In genomic region chr6:31299947-31300346, GRCh38 we compare ENCODE assay signal across 22 cellular contexts. TPM values are rescaled to one million over a fixed set of nuclear protein-coding genes. Genes with fewer than 3 reads are reported as not detected.
DNase-seq lines count a peak whose midpoint lies in the region; ATAC-seq, FAIRE-seq and TF ChIP-seq lines count a peak whose summit lies in the region.
"Had no signal": no experiment of that assay in that cellular context is flagged by ENCODE, and none has a peak within 500 bp of the region (broad histone marks: within the 10 kb centered on the region; RNA-seq: fewer than 3 reads in every experiment).

No MANE protein-coding gene starts in this region.

- peak overlapping the region; percentile 36 for H3K4me2 ChIP-seq in HepG2 (ENCODE audit: low read depth, low read length)
- H3K4me2 ChIP-seq: A549; BLaER1 treated with 17β-estradiol and CSF1 and Interleukin-3, amounts not matched to agents 10 nM and 100 nM had no signal

- POLR2A ChIA-PET in HepG2 (lab: Yijun Ruan, JAX): interaction anchor here (1.3 to 1.4 kb wide), 2 partner anchors 94 to 103 kb away, joined by 3 read pairs; no protein-coding TSS in a partner anchor

- intact Hi-C loops in HepG2 (cut with micrococcal nuclease; ENCODE audit: unreplicated experiment) (no loop called here), right lobe of liver (cut with DNase I) (no loop called here)

- in situ Hi-C loops in HepG2 (cut with HindIII; ENCODE audit: extremely low pct_ligation_motif_present, low pct_unique_long_range_greater_than_20kb): no loop called here

- FAIRE-seq in HepG2 (lab: Jason Lieb, UNC) (peak; percentile 67), RCC 7860 (lab: Jason Lieb, UNC) (peak; percentile 58)
- FAIRE-seq: A549, D721Med, G401.6, GM12891 had no signal

- 2% methylated on average over 3 of the region's 3 CpGs for WGBS in HepG2 (ENCODE audit: low lambda C conversion rate)
- WGBS in right lobe of liver (ENCODE audit: insufficient coverage, low coverage, low lambda C conversion rate, missing lambda C conversion rate): 59% methylated on average over 3 of the region's 3 CpGs

- TF ChIP-seq POLR2A in HepG2 (IDR thresholded peaks at IDR 0.05; ENCODE audit: insufficient read depth in 1 of 2, low read depth in 2 of 2, low read length in 2 of 2): no peak
- no peak for TF ChIP-seq POLR2A in right lobe of liver (IDR thresholded peaks at IDR 0.05)

- H4K20me1 ChIP-seq in HepG2 (ENCODE audit: insufficient read depth, low read length): no peaks in the 10 kb centered on the region
- H4K20me1 ChIP-seq: BLaER1 treated with 17β-estradiol and CSF1 and Interleukin-3, amounts not matched to agents 10 nM and 100 nM had no signal

- H3K27me3 ChIP-seq in HepG2 (ENCODE audit: control insufficient read depth in 1 of 2, insufficient read depth in 2 of 2, low read length in 2 of 2): no peaks in the 10 kb centered on the region; a peak in 1 of 5 replicates
- no peaks in the 10 kb centered on the region for H3K27me3 ChIP-seq in right lobe of liver
- H3K27me3 ChIP-seq: BLaER1 treated with 17β-estradiol and CSF1 and Interleukin-3, amounts not matched to agents 10 nM and 100 nM had no signal

- H3K4me1 ChIP-seq in HepG2 (ENCODE audit: insufficient read depth, low read length): peaks cover 14% of the 10 kb centered on the region
- no peaks in the 10 kb centered on the region for H3K4me1 ChIP-seq in right lobe of liver
- H3K4me1 ChIP-seq: A549; BLaER1 treated with 17β-estradiol and CSF1 and Interleukin-3, amounts not matched to agents 10 nM and 100 nM; Caco-2 had no signal

- ATAC-seq in HepG2: peak; percentile 81
- ATAC-seq in right lobe of liver: no peak
- ATAC-seq in GM18907 (IDR thresholded peaks at IDR 0.05; ENCODE audit: unreplicated experiment): no peak
- ATAC-seq: A549; CD8-positive, alpha-beta T cell had no signal

- H3K79me2 ChIP-seq in HepG2 (ENCODE audit: insufficient read depth, low read length): no peaks in the 10 kb centered on the region

- H3K9ac ChIP-seq in HepG2 (ENCODE audit: insufficient read depth, low read depth, low read length): no peak overlapping the region
- H3K9ac ChIP-seq: BLaER1 treated with 17β-estradiol and CSF1 and Interleukin-3, amounts not matched to agents 10 nM and 100 nM had no signal

- no peak for TF ChIP-seq RAD21 in HepG2 (CRISPR knock-in tag; IDR thresholded peaks at IDR 0.05)

- DNase-seq in HepG2 (ENCODE audit: low spot score) (peak; percentile 51), right lobe of liver (no peak), RCC 7860 (ENCODE audit: low spot score) (peak; percentile 16), kidney tubule cell (ENCODE audit: low spot score) (peak; percentile 20), renal cortical epithelial cell (ENCODE audit: low read depth) (peak; percentile 71), SW 1271 (lab: John Stamatoyannopoulos, UW) (no peak)
- DNase-seq in activated CD4-positive, alpha-beta T cell treated with anti-CD3 and anti-CD28 coated beads, Interleukin-2, amount 50 U/mL, for 4 hours: no peak
- DNase-seq: AML-193; Caco-2; Calu3; CD4-positive, alpha-beta T cell; CD8-positive, alpha-beta T cell; DMS79 treated with DMSO at 0.1 percent for 48 hours; GF-D8 had no signal

- H3K4me3 ChIP-seq in HepG2 (replicated peaks in 1 of 3; ENCODE audit: insufficient read depth in 1 of 3, low read depth in 2 of 3, low read length in 3 of 3): no peak overlapping the region
- no peak overlapping the region for H3K4me3 ChIP-seq in right lobe of liver
- H3K4me3 ChIP-seq: A549; BLaER1 treated with 17β-estradiol and CSF1 and Interleukin-3, amounts not matched to agents 10 nM and 100 nM had no signal

- BruUV-seq in HepG2 (replicated peaks; lab: Mats Ljungman, UMichigan): no TSS peak

- TF ChIP-seq CTCF in HepG2 (CRISPR knock-in tag; IDR thresholded peaks at IDR 0.05) (no peak), right lobe of liver (IDR thresholded peaks at IDR 0.05) (no peak)

- H2AFZ ChIP-seq in HepG2 (ENCODE audit: low read length): no peak overlapping the region

- H3K36me3 ChIP-seq in HepG2 (replicated peaks in 1 of 2; ENCODE audit: control insufficient read depth in 1 of 2, insufficient read depth in 2 of 2, low read length in 2 of 2): no peaks in the 10 kb centered on the region
- H3K36me3 ChIP-seq in right lobe of liver: no peaks in the 10 kb centered on the region
- H3K36me3 ChIP-seq: BLaER1 treated with 17β-estradiol and CSF1 and Interleukin-3, amounts not matched to agents 10 nM and 100 nM had no signal

- H3K9me3 ChIP-seq in HepG2 (ENCODE audit: low read length): no peaks in the 10 kb centered on the region
- no peaks in the 10 kb centered on the region for H3K9me3 ChIP-seq in right lobe of liver
- H3K9me3 ChIP-seq: A549, Caco-2 had no signal

- CTCF ChIA-PET in HepG2 (lab: Yijun Ruan, JAX; ENCODE audit: low intra/inter-chr PET ratio, low total read pairs): no interaction called here

- H3K27ac ChIP-seq in HepG2 (ENCODE audit: extremely low read length, insufficient read depth, low read length) (no peak overlapping the region), right lobe of liver (no peak overlapping the region)
- H3K27ac ChIP-seq: 22Rv1; A549; BLaER1 treated with 17β-estradiol and CSF1 and Interleukin-3, amounts not matched to agents 10 nM and 100 nM; C4-2B had no signal

- TF ChIP-seq EP300 in HepG2 (IDR thresholded peaks at IDR 0.05; ENCODE audit: low read depth in 2 of 2, low read length in 2 of 2): no peak
- TF ChIP-seq EP300 in HepG2 (CRISPR knock-in tag; IDR thresholded peaks at IDR 0.05; ENCODE audit: borderline replicate concordance): no peak

TF ChIP-seq in HepG2, 621 proteins besides CTCF, POLR2A, EP300 and RAD21 (continues in another document):
- TF ChIP-seq ELF4 (CRISPR knock-in tag; IDR thresholded peaks at IDR 0.05; ENCODE audit: borderline replicate concordance): no peak
- TF ChIP-seq SIX1 (CRISPR knock-in tag; IDR thresholded peaks at IDR 0.05; ENCODE audit: borderline replicate concordance): no peak
- TF ChIP-seq TCF7 (IDR thresholded peaks at IDR 0.05; ENCODE audit: low read depth): peak; percentile 19; the same call in 1 of the 2 replicates

RNA-seq across cellular contexts. Expression of gene HLA-C, which starts 28.1 kb away (rescaled TPM):
- total RNA-seq in HepG2 (2016; rRNA removed; fragmentation: Illumina TruSeq; extraction: Trizol) (31.5 and 77.1 TPM in 2 replicates), right lobe of liver (100 to 1,000 TPM; 245 to 565 (median 439) TPM), renal cortical epithelial cell (140 and 532 TPM in 2 replicates)
- total RNA-seq in HepG2 (2016; cell fraction: cytosol; rRNA removed; fragmentation: Illumina TruSeq; extraction: Trizol; ENCODE audit: low read depth): 11.1 and 11.4 TPM in 2 replicates
- total RNA-seq in HepG2 (2016; cell fraction: insoluble cytoplasmic fraction; rRNA removed; fragmentation: Illumina TruSeq; extraction: Trizol): 29.3 and 79.5 TPM in 2 replicates
- total RNA-seq in HepG2 (2016; cell fraction: membrane; rRNA removed; fragmentation: Illumina TruSeq; extraction: Trizol): 16.7 and 18.2 TPM in 2 replicates
- 75.7 and 83.6 TPM in 2 replicates for total RNA-seq in HepG2 (2016; cell fraction: nucleus; rRNA removed; fragmentation: Illumina TruSeq; extraction: Trizol)
- 155 and 225 TPM in 2 replicates for polyA plus RNA-seq in HepG2 (2011; rRNA removed)
- 132 and 177 TPM in 2 replicates for polyA plus RNA-seq in HepG2 (2011; cell fraction: cytosol; rRNA removed)
- 166 and 204 TPM in 2 replicates for polyA plus RNA-seq in HepG2 (2011; cell fraction: nucleus; rRNA removed)
- 152 and 161 TPM in 2 replicates for polyA plus RNA-seq in HepG2 (2012)
- polyA plus RNA-seq in HepG2 (2016; cell fraction: cytosol; fragmentation: Illumina TruSeq; extraction: Trizol; ENCODE audit: low read depth): 19.1 and 20.4 TPM in 2 replicates
- polyA plus RNA-seq in HepG2 (2016; cell fraction: insoluble cytoplasmic fraction; fragmentation: Illumina TruSeq; extraction: Trizol; ENCODE audit: low read depth): 51.5 and 53.3 TPM in 2 replicates
- 19.8 and 20.8 TPM in 2 replicates for polyA plus RNA-seq in HepG2 (2016; cell fraction: membrane; fragmentation: Illumina TruSeq; extraction: Trizol; ENCODE audit: low read depth)
- polyA plus RNA-seq in HepG2 (2016; cell fraction: nucleus; fragmentation: Illumina TruSeq; extraction: Trizol; ENCODE audit: insufficient read depth, low read depth): 190 and 201 TPM in 2 replicates
- 121 and 159 TPM in 2 replicates for polyA minus RNA-seq in HepG2 (2011; rRNA and poly(A)+ RNA removed; ENCODE audit: low replicate concordance)
- polyA minus RNA-seq in HepG2 (2011; cell fraction: cytosol; rRNA and poly(A)+ RNA removed): 53.4 and 67.8 TPM in 2 replicates
- 20.1 and 26.0 TPM in 2 replicates for polyA minus RNA-seq in HepG2 (2011; cell fraction: nucleus; rRNA and poly(A)+ RNA removed)

RNA-seq across cellular contexts. Expression of gene HLA-B, which starts 57.0 kb away (rescaled TPM):
- 15.5 and 35.3 TPM in 2 replicates for total RNA-seq in HepG2 (2016; rRNA removed; fragmentation: Illumina TruSeq; extraction: Trizol)
- 4.5 and 5.9 TPM in 2 replicates for total RNA-seq in HepG2 (2016; cell fraction: cytosol; rRNA removed; fragmentation: Illumina TruSeq; extraction: Trizol; ENCODE audit: low read depth)
- 21.5 and 54.7 TPM in 2 replicates for total RNA-seq in HepG2 (2016; cell fraction: insoluble cytoplasmic fraction; rRNA removed; fragmentation: Illumina TruSeq; extraction: Trizol)
- total RNA-seq in HepG2 (2016; cell fraction: membrane; rRNA removed; fragmentation: Illumina TruSeq; extraction: Trizol): 7.5 and 8.0 TPM in 2 replicates
- total RNA-seq in HepG2 (2016; cell fraction: nucleus; rRNA removed; fragmentation: Illumina TruSeq; extraction: Trizol): 40.3 and 68.5 TPM in 2 replicates
- polyA plus RNA-seq in HepG2 (2011; rRNA removed): 88.9 and 228 TPM in 2 replicates
- polyA plus RNA-seq in HepG2 (2011; cell fraction: cytosol; rRNA removed): 88.0 and 248 TPM in 2 replicates
- polyA plus RNA-seq in HepG2 (2011; cell fraction: nucleus; rRNA removed): 72.3 and 226 TPM in 2 replicates
- polyA plus RNA-seq in HepG2 (2012): 132 and 223 TPM in 2 replicates
- 8.8 and 12.2 TPM in 2 replicates for polyA plus RNA-seq in HepG2 (2016; cell fraction: cytosol; fragmentation: Illumina TruSeq; extraction: Trizol; ENCODE audit: low read depth)
- polyA plus RNA-seq in HepG2 (2016; cell fraction: insoluble cytoplasmic fraction; fragmentation: Illumina TruSeq; extraction: Trizol; ENCODE audit: low read depth): 21.0 and 27.1 TPM in 2 replicates
- 7.9 and 9.2 TPM in 2 replicates for polyA plus RNA-seq in HepG2 (2016; cell fraction: membrane; fragmentation: Illumina TruSeq; extraction: Trizol; ENCODE audit: low read depth)
- 79.7 and 85.9 TPM in 2 replicates for polyA plus RNA-seq in HepG2 (2016; cell fraction: nucleus; fragmentation: Illumina TruSeq; extraction: Trizol; ENCODE audit: insufficient read depth, low read depth)
- 49.6 and 219 TPM in 2 replicates for polyA minus RNA-seq in HepG2 (2011; rRNA and poly(A)+ RNA removed; ENCODE audit: low replicate concordance)
- 19.6 and 37.6 TPM in 2 replicates for polyA minus RNA-seq in HepG2 (2011; cell fraction: cytosol; rRNA and poly(A)+ RNA removed)
- polyA minus RNA-seq in HepG2 (2011; cell fraction: nucleus; rRNA and poly(A)+ RNA removed): 4.6 and 44.0 TPM in 2 replicates
- 1,000 to 10,000 TPM in 1 of 6 experiments, 100 to 1,000 TPM in 5; 232 to 1,122 (median 585) TPM for total RNA-seq in right lobe of liver
- 208 and 644 TPM in 2 replicates for total RNA-seq in renal cortical epithelial cell

Comparison
In these comparisons a context has a peak if more than half of its experiments do, and no peak if none do; other contexts are left out.
1. DNase-seq: peak in HepG2 (single experiment), RCC 7860 (single experiment), kidney tubule cell (single experiment) and renal cortical epithelial cell (single experiment); none in right lobe of liver (0 of 3), activated CD4-positive, alpha-beta T cell treated with anti-CD3 and anti-CD28 coated beads, Interleukin-2, amount 50 U/mL, for 4 hours (0 of 2) and SW 1271 (0 of 2).